Comparison of ENCODE assay signal across 16 cellular contexts in the genomic region with DNA sequence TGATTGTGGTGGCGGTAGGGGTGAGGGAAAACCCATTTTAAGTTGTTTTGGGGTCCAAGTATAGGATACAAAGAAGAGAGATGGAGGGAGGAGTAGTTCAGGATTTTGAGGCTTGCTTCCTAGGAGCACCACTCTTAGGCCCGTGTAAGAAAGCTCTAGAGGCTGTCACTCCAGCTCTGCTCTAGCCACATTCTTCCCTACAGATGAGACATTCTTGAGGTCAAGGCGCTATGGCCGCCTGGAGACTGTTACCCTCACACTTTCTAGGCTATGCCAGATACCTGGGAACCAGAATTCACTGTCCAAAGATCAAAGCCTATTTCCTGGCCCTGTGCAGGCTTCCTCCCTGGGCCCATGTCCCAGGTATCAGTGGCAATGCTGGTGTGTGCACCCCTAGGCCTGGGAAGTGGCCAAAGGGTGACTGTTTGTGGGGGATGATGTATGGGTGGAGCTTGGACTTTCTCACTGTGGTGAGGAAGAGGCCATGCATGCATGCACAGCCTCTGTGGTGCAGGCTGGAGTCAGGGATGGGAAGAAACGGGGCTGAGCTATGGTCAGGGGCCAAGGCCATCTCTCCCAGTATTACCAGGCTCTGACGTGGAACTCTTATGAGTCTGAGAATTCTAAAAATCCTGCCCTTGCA. TPM values are rescaled to one million over a fixed set of nuclear protein-coding genes. Genes with fewer than 3 reads are reported as not detected.
DNase-seq lines count a peak whose midpoint lies in the region; ATAC-seq and TF ChIP-seq lines count a peak whose summit lies in the region.
"Had no signal": no experiment of that assay in that cellular context is flagged by ENCODE, and none has a peak within 500 bp of the region (broad histone marks: within the 10 kb centered on the region; RNA-seq: fewer than 3 reads in every experiment).

No MANE protein-coding gene starts in this region.

- TF ChIP-seq POLR2A in IMR-90 (IDR thresholded peaks at IDR 0.05; ENCODE audit: low read depth, low read length) (no peak), GM18505 (IDR thresholded peaks at IDR 0.05; ENCODE audit: borderline replicate concordance, extremely low read depth, insufficient read depth, insufficient read length) (no peak)

- ATAC-seq in IMR-90 (ENCODE audit: low read depth) (peak; percentile 27), GM18505 (IDR thresholded peaks at IDR 0.05; ENCODE audit: unreplicated experiment) (no peak)
- ATAC-seq: left ventricle myocardium superior had no signal

- H3K14ac ChIP-seq in IMR-90 (replicated peaks; ENCODE audit: low read depth, low read length), result no peak overlapping the region

- no peak overlapping the region for H4K5ac ChIP-seq in IMR-90 (ENCODE audit: low read depth, low read length)

- dilution Hi-C loops in IMR-90 (cut with HindIII; ENCODE audit: low sequenced_read_pairs, unreplicated experiment), result no loop called here

- H3K4ac ChIP-seq in IMR-90 (ENCODE audit: low read depth, low read length), result no peak overlapping the region

- no TSS peak for BruUV-seq in IMR-90 (replicated peaks; lab: Mats Ljungman, UMichigan)

- H3K4me2 ChIP-seq in IMR-90 (ENCODE audit: low read depth, low read length) (no peak overlapping the region), osteoblast (ENCODE audit: insufficient read depth, low read length) (no peak overlapping the region)

- no peaks in the 10 kb centered on the region for H4K20me1 ChIP-seq in IMR-90 (ENCODE audit: insufficient read depth, low read length)
- H4K20me1 ChIP-seq in osteoblast (ENCODE audit: insufficient read depth, low read length), result no peaks in the 10 kb centered on the region

- H3K56ac ChIP-seq in IMR-90 (ENCODE audit: extremely low read depth, insufficient read depth, low read length), result no peak overlapping the region

- H3K23ac ChIP-seq in IMR-90 (ENCODE audit: low read depth, low read length), result no peak overlapping the region

- H3K9me1 ChIP-seq in IMR-90 (ENCODE audit: insufficient read depth, low read length), result no peaks in the 10 kb centered on the region

- no peaks in the 10 kb centered on the region for H3K79me2 ChIP-seq in osteoblast (ENCODE audit: insufficient read depth, low read length)

- no peaks in the 10 kb centered on the region for H3K79me1 ChIP-seq in IMR-90 (ENCODE audit: low read depth in 1 of 2, low read length in 2 of 2)

- CTCF ChIA-PET in IMR-90 (lab: Yijun Ruan, JAX), result interaction anchor here (1.3 kb wide), 1 partner anchor 12 kb away, joined by 3 read pairs; no protein-coding TSS in a partner anchor

- no peak overlapping the region for H2BK5ac ChIP-seq in IMR-90 (ENCODE audit: low read depth, low read length, poor library complexity, severe bottlenecking)

- no peak overlapping the region for H2BK15ac ChIP-seq in IMR-90 (ENCODE audit: low read depth, low read length)

- no peak overlapping the region for H2AK9ac ChIP-seq in IMR-90 (replicated peaks; ENCODE audit: low read depth, low read length, poor library complexity)

- H3K18ac ChIP-seq in IMR-90 (ENCODE audit: low read depth, low read length), result no peak overlapping the region

- no peak overlapping the region for H3K9ac ChIP-seq in IMR-90 (ENCODE audit: low read depth, low read length)

- no peaks in the 10 kb centered on the region for H3K9me3 ChIP-seq in IMR-90 (ENCODE audit: control insufficient read depth, insufficient read depth, low read length)
- H3K9me3 ChIP-seq in osteoblast (ENCODE audit: low read depth, low read length), result no peaks in the 10 kb centered on the region
- H3K9me3 ChIP-seq: testis had no signal

- H3K4me1 ChIP-seq in IMR-90 (ENCODE audit: control insufficient read depth, insufficient read depth, low read length) (no peaks in the 10 kb centered on the region), osteoblast (ENCODE audit: insufficient read depth, low read length) (peaks cover 3% of the 10 kb centered on the region)
- H3K4me1 ChIP-seq: testis had no signal

- POLR2A ChIA-PET in IMR-90 (lab: Charles Lee; ENCODE audit: unreplicated experiment), result no interaction called here

- H3K36me3 ChIP-seq in IMR-90 (ENCODE audit: control insufficient read depth, insufficient read depth, low read length) (no peaks in the 10 kb centered on the region), osteoblast (ENCODE audit: insufficient read depth, low read length) (no peaks in the 10 kb centered on the region)

- peak overlapping the region; percentile 37 for H2AFZ ChIP-seq in IMR-90 (replicated peaks; ENCODE audit: low read length, poor library complexity)
- peak overlapping the region; percentile 21 for H2AFZ ChIP-seq in osteoblast (ENCODE audit: low read length)

- no peak overlapping the region for H3K27ac ChIP-seq in IMR-90 (ENCODE audit: insufficient read depth, low read length)
- H3K27ac ChIP-seq in osteoblast (ENCODE audit: low read depth, low read length), result no peak overlapping the region
- H3K27ac ChIP-seq: HL-60, RWPE1, testis had no signal

- intact Hi-C loops in IMR-90 (cut with micrococcal nuclease), result no loop called here

- DNase-seq in EH (ENCODE audit: low read depth), result peak; percentile 56
- peak; percentile 62 for DNase-seq in IMR-90
- DNase-seq in choroid plexus epithelial cell (ENCODE audit: low read depth), result peak; percentile 20
- DNase-seq in osteoblast (ENCODE audit: insufficient read length, low spot score, missing footprints), result peak; percentile 92
- no peak for DNase-seq in stimulated activated CD4-positive, alpha-beta T cell treated with anti-CD3 and anti-CD28 coated beads, Interleukin-4, amount 100 ng/mL, for 4 hours
- no peak for DNase-seq in NCI-H524 treated with DMSO at 0.1 percent for 48 hours (lab: John Stamatoyannopoulos, UW)
- DNase-seq: dermis blood vessel endothelial cell; DMS79 treated with DMSO at 0.1 percent for 48 hours; left ventricle myocardium superior; NCI-H187 treated with DMSO at 0.1 percent for 48 hours; NK-92 treated with Interleukin-12 subunit alpha and Interleukin-12 subunit beta, amount 100 ng/mL, for 24 hours; stimulated activated CD4-positive, alpha-beta T cell treated with anti-CD3 and anti-CD28 coated beads, Interleukin-12 subunit alpha, Interleukin-12 subunit beta, amount 100 ng/mL, for 4 hours; testis had no signal

- TF ChIP-seq RAD21 in IMR-90 (IDR thresholded peaks at IDR 0.05; ENCODE audit: low read length), result no peak

- H4K91ac ChIP-seq in IMR-90 (ENCODE audit: insufficient read depth, low read depth, low read length), result no peak overlapping the region

- peaks cover 2% of the 10 kb centered on the region; the same call in 1 of the 2 replicates for H3K27me3 ChIP-seq in IMR-90 (ENCODE audit: control insufficient read depth, insufficient read depth, low read length)
- no peaks in the 10 kb centered on the region for H3K27me3 ChIP-seq in osteoblast (ENCODE audit: insufficient read depth, low read length)
- H3K27me3 ChIP-seq: testis had no signal

- H2BK20ac ChIP-seq in IMR-90 (ENCODE audit: low read depth, low read length), result no peak overlapping the region

- WGBS in IMR-90 (ENCODE audit: extremely low coverage in 2 of 2, insufficient read length in 1 of 2), 2 experiments, result no CpG with 5 or more reads among the region's 6 CpGs

- in situ Hi-C loops in IMR-90 (cut with MboI; ENCODE audit: low sequenced_read_pairs), result no loop called here

- no peak overlapping the region for H4K8ac ChIP-seq in IMR-90 (ENCODE audit: low read depth in 2 of 2, low read length in 2 of 2)

- H2BK120ac ChIP-seq in IMR-90 (ENCODE audit: low read depth, low read length), result no peak overlapping the region

- H3K4me3 ChIP-seq in IMR-90 (ENCODE audit: insufficient read depth, low read depth, low read length) (no peak overlapping the region), choroid plexus epithelial cell (ENCODE audit: low read depth, low read length) (no peak overlapping the region), osteoblast (ENCODE audit: insufficient read depth, low read length) (no peak overlapping the region)
- H3K4me3 ChIP-seq: testis had no signal

- TF ChIP-seq CTCF in IMR-90 (conservative IDR thresholded peaks at IDR 0.05; ENCODE audit: low read depth, low read length) (no peak), choroid plexus epithelial cell (conservative IDR thresholded peaks at IDR 0.05; ENCODE audit: low read depth, low read length) (no peak), osteoblast (IDR thresholded peaks at IDR 0.05; ENCODE audit: extremely low read depth, low read depth, low read length) (no peak)

- no peak overlapping the region for H2AK5ac ChIP-seq in IMR-90 (ENCODE audit: low read depth, low read length)

TF ChIP-seq in IMR-90, 13 proteins besides CTCF, POLR2A, EP300 and RAD21 (continues in another document):
- TF ChIP-seq NFE2L2 (IDR thresholded peaks at IDR 0.05; ENCODE audit: low read depth, low read length) (no peak), MXI1 (IDR thresholded peaks at IDR 0.05; ENCODE audit: borderline replicate concordance, low read depth, low read length) (no peak), MAFK (IDR thresholded peaks at IDR 0.05; ENCODE audit: low read depth, low read length) (no peak), RCOR1 (IDR thresholded peaks at IDR 0.05; ENCODE audit: insufficient replicate concordance, low read length) (no peak), MAZ (IDR thresholded peaks at IDR 0.05; ENCODE audit: borderline replicate concordance, low read depth, low read length) (no peak), CEBPB (IDR thresholded peaks at IDR 0.05; ENCODE audit: low read depth, low read length) (no peak), USF2 (IDR thresholded peaks at IDR 0.05; ENCODE audit: low read depth, low read length) (no peak), FOS (IDR thresholded peaks at IDR 0.05; ENCODE audit: low read depth, low read length) (no peak), BHLHE40 (IDR thresholded peaks at IDR 0.05; ENCODE audit: low read depth, low read length) (no peak), RFX5 (IDR thresholded peaks at IDR 0.05; ENCODE audit: low read depth, low read length) (no peak)

RNA-seq across cellular contexts. Expression of gene TTL, which starts 7.0 kb away (rescaled TPM):
- total RNA-seq in IMR-90 (2012; rRNA removed) (36.2 and 44.7 TPM in 2 replicates), osteoblast (59.0 and 65.7 TPM in 2 replicates)
- polyA plus RNA-seq in IMR-90 (2012; rRNA removed), result 13.4 and 18.2 TPM in 2 replicates
- polyA plus RNA-seq in IMR-90 (2012; cell fraction: cytosol; rRNA removed), result 4.8 and 5.2 TPM in 2 replicates
- 8.9 and 25.1 TPM in 2 replicates for polyA plus RNA-seq in IMR-90 (2012; cell fraction: nucleus; rRNA removed; ENCODE audit: low replicate concordance)

RNA-seq across cellular contexts. Expression of gene RGPD8, which starts 41.5 kb away (rescaled TPM):
- total RNA-seq in IMR-90 (2012; rRNA removed), result 4.1 and 4.2 TPM in 2 replicates
- 0.67 and 0.69 TPM in 2 replicates for polyA plus RNA-seq in IMR-90 (2012; rRNA removed)
- 0.06 and 0.07 TPM in 2 replicates for polyA plus RNA-seq in IMR-90 (2012; cell fraction: cytosol; rRNA removed)
- polyA plus RNA-seq in IMR-90 (2012; cell fraction: nucleus; rRNA removed; ENCODE audit: low replicate concordance), result 0.36 and 3.0 TPM in 2 replicates
- total RNA-seq in osteoblast, result 21.5 and 25.0 TPM in 2 replicates

Comparison
In these comparisons a context has a peak if more than half of its experiments do, and no peak if none do; other contexts are left out.
1. DNase-seq: peak in EH (single experiment), IMR-90 (single experiment), choroid plexus epithelial cell (single experiment) and osteoblast (single experiment); none in stimulated activated CD4-positive, alpha-beta T cell treated with anti-CD3 and anti-CD28 coated beads, Interleukin-4, amount 100 ng/mL, for 4 hours (0 of 2) and NCI-H524 treated with DMSO at 0.1 percent for 48 hours (single experiment).